1 cellular context compared by ENCODE assay signal in genomic region chr17:78840530-78840779, GRCh38.
TF ChIP-seq lines count a peak whose summit lies in the region.

No MANE protein-coding gene starts in this region.

TF ChIP-seq in HepG2, 621 proteins besides CTCF, POLR2A, EP300 and RAD21 (continued from another document):
- TF ChIP-seq HBP1 (CRISPR knock-in tag; IDR thresholded peaks at IDR 0.05; ENCODE audit: low read depth): no peak
- 0 out of 2 replicates have a peak, but pooled peaks have one; percentile 59 for TF ChIP-seq ZNF446 (CRISPR knock-in tag; IDR thresholded peaks at IDR 0.05)
- no peak for TF ChIP-seq ZNF414 (CRISPR knock-in tag; IDR thresholded peaks at IDR 0.05)
- TF ChIP-seq U2AF2 (IDR thresholded peaks at IDR 0.05; ENCODE audit: low read depth, low read length): no peak
- no peak for TF ChIP-seq ZNF749 (CRISPR knock-in tag; IDR thresholded peaks at IDR 0.05; ENCODE audit: borderline replicate concordance)
- 0 out of 2 replicates have a peak, but pooled peaks have one; percentile 84 for TF ChIP-seq ZNF775 (CRISPR knock-in tag; IDR thresholded peaks at IDR 0.05; ENCODE audit: borderline replicate concordance)
- TF ChIP-seq ZNF431 (CRISPR knock-in tag; IDR thresholded peaks at IDR 0.05; ENCODE audit: borderline replicate concordance, low read depth): no peak
- TF ChIP-seq HMG20B (CRISPR knock-in tag; conservative IDR thresholded peaks at IDR 0.05): no peak
- no peak for TF ChIP-seq ZNF136 (CRISPR knock-in tag; IDR thresholded peaks at IDR 0.05; ENCODE audit: low read depth)
- no peak for TF ChIP-seq SKI (IDR thresholded peaks at IDR 0.05; ENCODE audit: partially characterized antibody)
- no peak; the same call in 1 of the 2 replicates for TF ChIP-seq ZMYM2 (CRISPR knock-in tag; IDR thresholded peaks at IDR 0.05)
- no peak; the same call in 1 of the 2 replicates for TF ChIP-seq ATF7-NPFF (CRISPR knock-in tag; IDR thresholded peaks at IDR 0.05; ENCODE audit: low read depth)
- no peak for TF ChIP-seq SAFB2 (CRISPR knock-in tag; IDR thresholded peaks at IDR 0.05; ENCODE audit: borderline replicate concordance, low read depth)
- TF ChIP-seq ZNF383 (CRISPR knock-in tag; IDR thresholded peaks at IDR 0.05; ENCODE audit: borderline replicate concordance): peak; percentile 85; the same call in 1 of the 2 replicates
- no peak for TF ChIP-seq NCOR1 (IDR thresholded peaks at IDR 0.05; ENCODE audit: borderline replicate concordance, low read length)
- TF ChIP-seq ZNF563 (CRISPR knock-in tag; IDR thresholded peaks at IDR 0.05): no peak
- TF ChIP-seq ZNF552 (CRISPR knock-in tag; IDR thresholded peaks at IDR 0.05; ENCODE audit: borderline replicate concordance): no peak
- no peak for TF ChIP-seq ZMAT3 (CRISPR knock-in tag; conservative IDR thresholded peaks at IDR 0.05)
- TF ChIP-seq CREM (IDR thresholded peaks at IDR 0.05): no peak
- no peak for TF ChIP-seq CREM (CRISPR knock-in tag; IDR thresholded peaks at IDR 0.05)
- TF ChIP-seq THYN1 (CRISPR knock-in tag; IDR thresholded peaks at IDR 0.05; ENCODE audit: borderline replicate concordance, low read depth): 0 out of 2 replicates have a peak, but pooled peaks have one; percentile 80
- 0 out of 2 replicates have a peak, but pooled peaks have one; percentile 32 for TF ChIP-seq PRDM15 (CRISPR knock-in tag; IDR thresholded peaks at IDR 0.05)
